26 cellular contexts compared by ENCODE assay signal in the genomic region with DNA sequence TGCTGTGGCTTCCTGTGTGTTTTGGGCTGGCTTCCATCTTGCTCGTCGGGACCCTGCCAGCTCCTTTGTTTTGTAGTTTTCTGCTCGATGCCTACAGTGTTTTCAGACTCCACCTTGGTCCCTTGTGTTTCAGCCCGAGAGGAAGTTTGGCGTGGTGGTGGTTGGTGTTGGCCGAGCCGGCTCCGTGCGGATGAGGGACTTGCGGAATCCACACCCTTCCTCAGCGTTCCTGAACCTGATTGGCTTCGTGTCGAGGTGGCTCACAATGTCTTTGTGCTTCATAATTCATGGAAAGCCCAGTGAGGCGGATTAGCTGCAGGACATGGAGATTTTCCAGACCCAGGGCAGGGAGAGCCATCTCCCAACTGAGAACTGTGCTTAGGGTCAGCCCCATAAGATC.
"Had no signal": no experiment of that assay in that cellular context is flagged by ENCODE, and none has a peak within 500 bp of the region (broad histone marks: within the 10 kb centered on the region; RNA-seq: fewer than 3 reads in every experiment).

No MANE protein-coding gene starts in this region.

- H3K4me3 ChIP-seq: heart right ventricle, hepatocyte, left ventricle myocardium inferior, lung, neural progenitor cell, ovary, right atrium auricular region, right lobe of liver, skin epidermis, stomach, testis, thyroid gland, transverse colon, upper lobe of right lung had no signal

- H3K27me3 ChIP-seq: heart right ventricle, hepatocyte, neural progenitor cell, neutrophil, ovary, right atrium auricular region, right lobe of liver, stomach, testis, thyroid gland, transverse colon, upper lobe of right lung had no signal

- H3K79me2 ChIP-seq: hepatocyte had no signal

- H3K9me3 ChIP-seq: heart right ventricle, left ventricle myocardium inferior, neutrophil, ovary, right atrium auricular region, right lobe of liver, stomach, testis, thyroid gland, transverse colon, upper lobe of right lung had no signal

- H3K4me1 Mint-ChIP-seq: nephron progenitor cell, neural progenitor cell had no signal

- H3K4me2 ChIP-seq: hepatocyte, neural progenitor cell had no signal

- H3K36me3 ChIP-seq: neural progenitor cell, ovary, transverse colon had no signal

- H3K4me3 Mint-ChIP-seq: natural killer cell; nephron progenitor cell; neural progenitor cell; stimulated activated naive B cell treated with anti-CD40 and anti-IgM and Interleukin-4, amounts not matched to agents 10 μg/mL and 1 μg/mL and 100 μg/mL, for 72 hours had no signal

- H3K4me1 ChIP-seq: neural progenitor cell, right atrium auricular region, right lobe of liver, testis, thyroid gland had no signal

- H3K27ac ChIP-seq: heart right ventricle, hepatocyte, left ventricle myocardium inferior, neural progenitor cell, neutrophil, ovary, right atrium auricular region, right lobe of liver, skin epidermis, stomach, testis, thyroid gland, transverse colon, upper lobe of right lung had no signal

- DNase-seq: heart right ventricle; islet precursor cell; left ventricle myocardium inferior; natural killer cell; nephron progenitor cell; occipital lobe; ovary; right lobe of liver; stimulated activated CD4-positive, alpha-beta T cell treated with anti-CD3 and anti-CD28 coated beads, Interleukin-12 subunit alpha, Interleukin-12 subunit beta, amount 100 ng/mL, for 4 hours; stimulated activated CD4-positive, alpha-beta T cell treated with anti-CD3 and anti-CD28 coated beads, Interleukin-15, amount 100 ng/mL, for 24 hours; stimulated activated CD4-positive, alpha-beta T cell treated with anti-CD3 and anti-CD28 coated beads, Interleukin-2, amount 100 ng/mL, for 24 hours; stimulated activated CD4-positive, alpha-beta T cell treated with anti-CD3 and anti-CD28 coated beads, Interleukin-4, amount 100 ng/mL, for 1 hour; stimulated activated naive B cell treated with anti-CD40 and anti-IgM and Interleukin-4, amounts not matched to agents 10 μg/mL and 1 μg/mL and 100 μg/mL, for 72 hours; stimulated activated naive CD8-positive, alpha-beta T cell treated with anti-CD3 and anti-CD28 coated beads, Interleukin-15, Interleukin-2, amounts not matched to agents 100 U/mL and 50 U/mL, for 24 hours; stomach; testis; thyroid gland; transverse colon; upper lobe of right lung had no signal

- H2AFZ ChIP-seq: hepatocyte, neural progenitor cell had no signal

- H3K27me3 Mint-ChIP-seq: progenitor cell of endocrine pancreas; stimulated activated naive B cell treated with anti-CD40 and anti-IgM and Interleukin-4, amounts not matched to agents 10 μg/mL and 1 μg/mL and 100 μg/mL, for 72 hours had no signal

- H3K27ac Mint-ChIP-seq: natural killer cell; nephron progenitor cell; neural progenitor cell; progenitor cell of endocrine pancreas; stimulated activated naive B cell treated with anti-CD40 and anti-IgM and Interleukin-4, amounts not matched to agents 10 μg/mL and 1 μg/mL and 100 μg/mL, for 72 hours had no signal

- ATAC-seq: heart right ventricle; natural killer cell; right lobe of liver; stimulated activated naive B cell treated with anti-CD40 and anti-IgM and Interleukin-4, amounts not matched to agents 10 μg/mL and 1 μg/mL and 100 μg/mL, for 72 hours; stimulated activated naive CD8-positive, alpha-beta T cell treated with anti-CD3 and anti-CD28 coated beads, Interleukin-15, Interleukin-2, amounts not matched to agents 100 U/mL and 50 U/mL, for 24 hours; upper lobe of right lung had no signal

- H3K9me3 Mint-ChIP-seq: natural killer cell; nephron progenitor cell; neural progenitor cell; stimulated activated naive B cell treated with anti-CD40 and anti-IgM and Interleukin-4, amounts not matched to agents 10 μg/mL and 1 μg/mL and 100 μg/mL, for 72 hours had no signal

- H3K9ac ChIP-seq: neural progenitor cell had no signal
